In genomic region chr7:112059675-112060074, GRCh38 we compare ENCODE assay signal across 1 cellular context.
A peak's percentile ranks its signal among the peaks of the same experiment; 100 is the strongest.
TF ChIP-seq lines count a peak whose summit lies in the region.

No MANE protein-coding gene starts in this region.

TF ChIP-seq in H1, 55 proteins besides CTCF, POLR2A, EP300 and RAD21 (continued from another document):
- TF ChIP-seq TAF7 (optimal IDR thresholded peaks at IDR 0.05; ENCODE audit: borderline replicate concordance, low read depth, low read length): peak; percentile 54
